8 cellular contexts compared by ENCODE assay signal in genomic region chr17:50161023-50161910, GRCh38. TPM values are rescaled to one million over a fixed set of nuclear protein-coding genes. Genes with fewer than 3 reads are reported as not detected.
A peak's percentile ranks its signal among the peaks of the same experiment; 100 is the strongest.
DNase-seq lines count a peak whose midpoint lies in the region; ATAC-seq and TF ChIP-seq lines count a peak whose summit lies in the region.

No MANE protein-coding gene starts in this region.

- H3K4me1 ChIP-seq in duodenal mucosa (ENCODE audit: control insufficient read depth in 1 of 2, insufficient read depth in 2 of 2, low read length in 2 of 2) (peaks cover 9 to 10% of the 10 kb centered on the region in 2 donors), lung (ENCODE audit: control insufficient read depth in 2 of 2, insufficient read depth in 2 of 2, low read length in 2 of 2) (peaks cover 0 to 9% of the 10 kb centered on the region in 2 donors)

- peak overlapping the region; percentile 54 for H3K4me3 ChIP-seq in HL-60 (replicated peaks; ENCODE audit: insufficient read depth, low read length)
- peak overlapping the region; percentile 72 to 78 for H3K4me3 ChIP-seq in duodenal mucosa (ENCODE audit: low read depth in 1 of 2, low read length in 2 of 2)
- peak overlapping the region; percentile 56 for H3K4me3 ChIP-seq in lung

- ATAC-seq in GM19372 (IDR thresholded peaks at IDR 0.05; ENCODE audit: low read depth, unreplicated experiment) (peak; percentile 92), lung (ENCODE audit: insufficient read depth, low FRiP score) (peak; percentile 98)

- WGBS in lung, 2 donors = 1% methylated on average over 46 to 53 of the region's 53 CpGs

- H3K36me3 ChIP-seq in duodenal mucosa (ENCODE audit: control insufficient read depth in 1 of 2, insufficient read depth in 2 of 2, low read length in 2 of 2) (no peaks in the 10 kb centered on the region), lung (ENCODE audit: control insufficient read depth in 2 of 2, insufficient read depth in 2 of 2, low read length in 2 of 2) (no peaks in the 10 kb centered on the region)

- DNase-seq in CD1c-positive myeloid dendritic cell (ENCODE audit: extremely low spot score) (peak; percentile 97), HL-60 (ENCODE audit: low read depth in 1 of 2, low spot score in 1 of 2) (peak; percentile 82 to 89), NCI-H82 (lab: John Stamatoyannopoulos, UW) (peak; percentile 97), lung (ENCODE audit: low spot score) (peak; percentile 92)
- DNase-seq in activated CD4-positive, alpha-beta T cell treated with anti-CD3 and anti-CD28 coated beads, Interleukin-2, amount 50 U/mL, for 48 hours = peak; percentile 96 to 97
- DNase-seq in stimulated activated CD4-positive, alpha-beta T cell treated with anti-CD3 and anti-CD28 coated beads, TNF-alpha, amount 100 ng/mL, for 1 hour (ENCODE audit: low read depth in 3 of 3, low spot score in 1 of 3) = peak; percentile 81 to 94 (median 94)

- H3K9ac ChIP-seq in duodenal mucosa (ENCODE audit: low read depth in 1 of 2, low read length in 2 of 2) = peak overlapping the region; percentile 65 to 77

- H3K27me3 ChIP-seq in HL-60 (ENCODE audit: insufficient read depth, poor library complexity, severe bottlenecking) (no peaks in the 10 kb centered on the region), duodenal mucosa (ENCODE audit: control insufficient read depth in 1 of 2, insufficient read depth in 2 of 2, low read length in 2 of 2) (no peaks in the 10 kb centered on the region), lung (ENCODE audit: control insufficient read depth, insufficient read depth) (no peaks in the 10 kb centered on the region)

- H3K9me3 ChIP-seq in duodenal mucosa (ENCODE audit: control insufficient read depth in 1 of 2, low read length in 2 of 2) (no peaks in the 10 kb centered on the region), lung (ENCODE audit: control insufficient read depth in 2 of 2, insufficient read depth in 1 of 2, low read length in 1 of 2) (no peaks in the 10 kb centered on the region)

- peak; percentile 92 for TF ChIP-seq CTCF in HL-60 (IDR thresholded peaks at IDR 0.05; ENCODE audit: insufficient read depth, low read length)
- TF ChIP-seq CTCF in lung (IDR thresholded peaks at IDR 0.05; ENCODE audit: control extremely low read depth, extremely low read depth) = peak; percentile 94

- H3K27ac ChIP-seq in HL-60 (replicated peaks) (no peak overlapping the region), duodenal mucosa (ENCODE audit: low read depth, low read length) (no peak overlapping the region), lung (ENCODE audit: low read depth in 1 of 2, low read length in 1 of 2) (peak overlapping the region; percentile 24 to 63)

RNA-seq across cellular contexts. Expression of gene SGCA, which starts 4.5 kb away (rescaled TPM):
- total RNA-seq in lung = 10 to 100 TPM in 1 of 2 donors, 1 to 10 TPM in 1; 5.0 to 18.2 TPM
- 10 to 100 TPM in 1 of 2 donors, 1 to 10 TPM in 1; 9.7 to 19.4 TPM for polyA plus RNA-seq in lung

RNA-seq across cellular contexts. Expression of gene PPP1R9B, which starts 10.8 kb away (rescaled TPM):
- total RNA-seq in lung = 10 to 100 TPM; 31.7 to 77.4 TPM
- polyA plus RNA-seq in lung = 10 to 100 TPM; 38.1 to 61.5 TPM

RNA-seq across cellular contexts. Expression of gene SAMD14, which starts 31.3 kb away (rescaled TPM):
- 1 to 10 TPM; 3.3 to 4.4 TPM for total RNA-seq in lung
- 1 to 10 TPM; 3.9 to 6.2 TPM for polyA plus RNA-seq in lung

RNA-seq across cellular contexts. Expression of gene COL1A1, which starts 40.2 kb away (rescaled TPM):
- 1,000 to 10,000 TPM in 1 of 2 donors, 100 to 1,000 TPM in 1; 443 to 1,330 TPM for total RNA-seq in lung
- polyA plus RNA-seq in lung = 100 to 1,000 TPM in 1 of 2 donors, 10 to 100 TPM in 1; 30.5 to 122 TPM

Comparison
In these comparisons a context has a peak if more than half of its experiments do, and no peak if none do; other contexts are left out.
1. H3K27ac ChIP-seq: peak in lung (2 of 2); none in HL-60 (single experiment) and duodenal mucosa (single experiment).
2. Peak in every context shown above with its lines, with median percentiles within 50 percentile points of each other: DNase-seq and H3K4me3 ChIP-seq.